ENCODE assay signal across 7 cellular contexts in the genomic region with DNA sequence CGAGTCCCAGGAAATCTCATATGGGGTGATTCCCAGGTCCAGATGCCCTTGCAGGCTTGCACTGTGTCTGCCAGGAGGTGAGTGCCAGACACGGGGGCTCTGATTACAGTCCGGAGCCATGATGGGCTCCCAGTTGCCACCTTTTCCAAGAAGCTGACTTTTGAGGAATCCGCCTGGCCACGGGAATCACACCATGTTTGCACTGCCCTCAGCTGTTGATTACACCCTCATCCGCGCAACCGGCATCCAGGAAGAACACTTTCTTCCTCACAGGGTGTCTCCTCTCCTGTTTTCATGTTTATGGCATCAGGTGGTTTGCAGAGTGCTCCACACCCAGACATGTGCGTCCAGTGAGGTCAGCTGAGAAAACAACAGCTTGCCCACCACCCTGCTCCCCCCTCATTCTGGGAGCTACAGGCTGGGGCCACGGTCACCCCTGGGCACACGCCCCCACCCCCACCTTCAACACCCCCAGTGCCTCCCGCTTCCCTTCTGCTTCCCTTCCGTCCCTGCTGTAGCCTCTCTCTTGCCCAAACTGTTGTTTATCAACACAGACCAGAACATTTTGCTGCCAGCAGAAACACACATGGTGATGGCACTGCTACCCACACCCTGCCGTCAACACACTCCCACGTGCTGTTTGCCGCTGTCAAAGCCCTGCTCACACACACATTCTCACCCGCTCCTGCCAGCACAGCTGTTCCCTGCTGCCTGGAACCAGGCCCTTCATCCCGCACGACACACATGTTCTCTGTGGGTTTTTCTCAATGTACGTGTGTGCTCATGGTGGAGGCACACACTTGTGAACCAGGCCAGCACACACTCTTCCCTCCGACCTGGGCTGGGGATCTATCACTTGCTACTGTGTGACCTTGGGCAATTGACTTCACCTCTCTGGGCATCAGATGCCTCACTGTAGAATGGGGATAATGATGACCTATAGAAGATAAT. TPM values are rescaled to one million over a fixed set of nuclear protein-coding genes. Genes with fewer than 3 reads are reported as not detected.
DNase-seq lines count a peak whose midpoint lies in the region; ATAC-seq, FAIRE-seq and TF ChIP-seq lines count a peak whose summit lies in the region.

No MANE protein-coding gene starts in this region.

- peaks cover 41% of the 10 kb centered on the region for H3K4me1 ChIP-seq in keratinocyte (ENCODE audit: control insufficient read depth, extremely low read depth, insufficient read depth, low read length)

- H3K27me3 Mint-ChIP-seq in activated naive CD8-positive, alpha-beta T cell treated with anti-CD3 and anti-CD28 coated beads, Interleukin-2, amount 10 ng/mL, durations not matched to agents 7 days and 5 days: no peaks in the 10 kb centered on the region

- no peak overlapping the region for H2AFZ ChIP-seq in keratinocyte (ENCODE audit: control insufficient read depth, low read length)

- DNase-seq in Kasumi-1 (lab: John Stamatoyannopoulos, UW) (peak; percentile 30 to 34), keratinocyte (ENCODE audit: low read depth, low spot score) (no peak)
- DNase-seq in activated naive CD8-positive, alpha-beta T cell treated with anti-CD3 and anti-CD28 coated beads, Interleukin-2, amount 10 ng/mL, durations not matched to agents 7 days and 5 days: no peak
- DNase-seq in stimulated activated effector memory CD8-positive, alpha-beta T cell treated with anti-CD3 and anti-CD28 coated beads, Interleukin-12 subunit alpha, Interleukin-12 subunit beta, amount 100 ng/mL, for 72 hours (ENCODE audit: low spot score in 2 of 2): no peak

- H3K27me3 ChIP-seq in keratinocyte (ENCODE audit: control insufficient read depth, extremely low read depth, insufficient read depth, low read length): no peaks in the 10 kb centered on the region

- H3K36me3 ChIP-seq in keratinocyte (ENCODE audit: control insufficient read depth in 2 of 2, extremely low read depth in 1 of 2, insufficient read depth in 2 of 2, low read length in 2 of 2): no peaks in the 10 kb centered on the region

- dilution Hi-C loops in keratinocyte (cut with MboI; ENCODE audit: extremely low pct_ligation_motif_present, low sequenced_read_pairs): no loop called here

- no peak overlapping the region for H3K4me3 ChIP-seq in keratinocyte (ENCODE audit: control insufficient read depth in 2 of 3, extremely low read depth in 1 of 3, insufficient read depth in 2 of 3, low read depth in 1 of 3, low read length in 3 of 3)

- H3K27ac Mint-ChIP-seq in activated naive CD8-positive, alpha-beta T cell treated with anti-CD3 and anti-CD28 coated beads, Interleukin-2, amount 10 ng/mL, durations not matched to agents 7 days and 5 days: peak overlapping the region; percentile 88
- H3K27ac Mint-ChIP-seq in stimulated activated effector memory CD8-positive, alpha-beta T cell treated with anti-CD3 and anti-CD28 coated beads, Interleukin-12 subunit alpha, Interleukin-12 subunit beta, amount 100 ng/mL, for 72 hours: peak overlapping the region; percentile 88

- peak overlapping the region; percentile 42 for H3K9ac ChIP-seq in keratinocyte (ENCODE audit: control insufficient read depth, extremely low read depth, insufficient read depth, low read length)

- H3K9me3 ChIP-seq in keratinocyte (ENCODE audit: control insufficient read depth, low read depth, low read length): no peaks in the 10 kb centered on the region

- H3K4me1 Mint-ChIP-seq in activated naive CD8-positive, alpha-beta T cell treated with anti-CD3 and anti-CD28 coated beads, Interleukin-2, amount 10 ng/mL, durations not matched to agents 7 days and 5 days: peaks cover 52% of the 10 kb centered on the region
- H3K4me1 Mint-ChIP-seq in stimulated activated effector memory CD8-positive, alpha-beta T cell treated with anti-CD3 and anti-CD28 coated beads, Interleukin-12 subunit alpha, Interleukin-12 subunit beta, amount 100 ng/mL, for 72 hours: peaks cover 52% of the 10 kb centered on the region

- ATAC-seq in activated naive CD8-positive, alpha-beta T cell treated with anti-CD3 and anti-CD28 coated beads, Interleukin-2, amount 10 ng/mL, durations not matched to agents 7 days and 5 days (ENCODE audit: low read depth): no peak
- ATAC-seq in stimulated activated effector memory CD8-positive, alpha-beta T cell treated with anti-CD3 and anti-CD28 coated beads, Interleukin-12 subunit alpha, Interleukin-12 subunit beta, amount 100 ng/mL, for 72 hours: no peak
- ATAC-seq in HG03135 (IDR thresholded peaks at IDR 0.05; ENCODE audit: unreplicated experiment) (no peak), HG02763 (IDR thresholded peaks at IDR 0.05; ENCODE audit: unreplicated experiment) (no peak)
- no peak for ATAC-seq in activated CD4-positive, CD25-positive, alpha-beta regulatory T cell treated with anti-CD3 and anti-CD28 coated beads, Interleukin-2, amount 50 U/mL, for 24 hours

- no peak for FAIRE-seq in keratinocyte (lab: Jason Lieb, UNC)

- no peak overlapping the region for H3K27ac ChIP-seq in keratinocyte (ENCODE audit: control insufficient read depth, insufficient read depth, low read length)

- H3K9me3 Mint-ChIP-seq in activated naive CD8-positive, alpha-beta T cell treated with anti-CD3 and anti-CD28 coated beads, Interleukin-2, amount 10 ng/mL, durations not matched to agents 7 days and 5 days: no peaks in the 10 kb centered on the region
- no peaks in the 10 kb centered on the region for H3K9me3 Mint-ChIP-seq in stimulated activated effector memory CD8-positive, alpha-beta T cell treated with anti-CD3 and anti-CD28 coated beads, Interleukin-12 subunit alpha, Interleukin-12 subunit beta, amount 100 ng/mL, for 72 hours

- no peak overlapping the region for H3K4me3 Mint-ChIP-seq in activated naive CD8-positive, alpha-beta T cell treated with anti-CD3 and anti-CD28 coated beads, Interleukin-2, amount 10 ng/mL, durations not matched to agents 7 days and 5 days
- no peak overlapping the region for H3K4me3 Mint-ChIP-seq in stimulated activated effector memory CD8-positive, alpha-beta T cell treated with anti-CD3 and anti-CD28 coated beads, Interleukin-12 subunit alpha, Interleukin-12 subunit beta, amount 100 ng/mL, for 72 hours

- POLR2A ChIA-PET in activated naive CD8-positive, alpha-beta T cell treated with anti-CD3 and anti-CD28 coated beads, Interleukin-2, amount 10 ng/mL, durations not matched to agents 7 days and 5 days (lab: Charles Lee): interaction anchor here (32.2 to 53.3 kb wide), 2 partner anchors 12 to 14 kb away, joined by 1812 read pairs; partner anchors contain the start of gene DDIT4

- no peaks in the 10 kb centered on the region for H4K20me1 ChIP-seq in keratinocyte (ENCODE audit: control insufficient read depth, extremely low read depth, insufficient read depth, low read length)

- peak overlapping the region; percentile 31 for H3K4me2 ChIP-seq in keratinocyte (ENCODE audit: control insufficient read depth, extremely low read depth, insufficient read depth, low read depth, low read length)

- TF ChIP-seq CTCF in keratinocyte (optimal IDR thresholded peaks at IDR 0.05 in 1 of 3, IDR thresholded peaks at IDR 0.05 in 1 of 3, conservative IDR thresholded peaks at IDR 0.05 in 1 of 3; ENCODE audit: extremely low read depth in 1 of 3, insufficient read depth in 2 of 3, low read length in 3 of 3): no peak

- H3K9me1 ChIP-seq in keratinocyte (ENCODE audit: control insufficient read depth, extremely low read depth, insufficient read depth, low read length): no peaks in the 10 kb centered on the region

- H3K79me2 ChIP-seq in keratinocyte (ENCODE audit: control insufficient read depth, insufficient read depth, low read length): no peaks in the 10 kb centered on the region

- no peaks in the 10 kb centered on the region for H3K36me3 Mint-ChIP-seq in activated naive CD8-positive, alpha-beta T cell treated with anti-CD3 and anti-CD28 coated beads, Interleukin-2, amount 10 ng/mL, durations not matched to agents 7 days and 5 days
- peaks cover 12% of the 10 kb centered on the region for H3K36me3 Mint-ChIP-seq in stimulated activated effector memory CD8-positive, alpha-beta T cell treated with anti-CD3 and anti-CD28 coated beads, Interleukin-12 subunit alpha, Interleukin-12 subunit beta, amount 100 ng/mL, for 72 hours

RNA-seq across cellular contexts. Expression of gene DDIT4, which starts 35.8 kb away (rescaled TPM):
- total RNA-seq in activated naive CD8-positive, alpha-beta T cell treated with anti-CD3 and anti-CD28 coated beads, Interleukin-2, amount 10 ng/mL, durations not matched to agents 7 days and 5 days: 100 to 1,000 TPM; 150 to 159 TPM
- polyA plus RNA-seq in keratinocyte: 153 to 289 TPM (median 248 TPM) in 3 replicates
- 227 TPM for polyA plus RNA-seq in keratinocyte (2011; ENCODE audit: low read depth)
- polyA plus RNA-seq in keratinocyte (2011; cell fraction: cytosol; rRNA removed): 88.3 and 149 TPM in 2 replicates
- polyA plus RNA-seq in keratinocyte (2011; cell fraction: nucleus; rRNA removed): 237 and 241 TPM in 2 replicates
- polyA plus RNA-seq in keratinocyte (2012; ENCODE audit: low replicate concordance): 409 and 466 TPM in 2 replicates
- polyA minus RNA-seq in keratinocyte: 214 to 285 TPM (median 225 TPM) in 3 replicates
- 466 TPM for polyA minus RNA-seq in keratinocyte (2011; cell fraction: cytosol; rRNA and poly(A)+ RNA removed)
- 259 and 281 TPM in 2 replicates for polyA minus RNA-seq in keratinocyte (2011; cell fraction: nucleus; rRNA and poly(A)+ RNA removed)

RNA-seq across cellular contexts. Expression of gene DNAJB12, which starts 45.2 kb away (rescaled TPM):
- 10 to 100 TPM; 24.3 to 26.5 TPM for total RNA-seq in activated naive CD8-positive, alpha-beta T cell treated with anti-CD3 and anti-CD28 coated beads, Interleukin-2, amount 10 ng/mL, durations not matched to agents 7 days and 5 days
- polyA plus RNA-seq in keratinocyte: 11.5 to 19.3 TPM (median 12.0 TPM) in 3 replicates
- 14.8 TPM for polyA plus RNA-seq in keratinocyte (2011; ENCODE audit: low read depth)
- polyA plus RNA-seq in keratinocyte (2011; cell fraction: cytosol; rRNA removed): 11.5 and 14.9 TPM in 2 replicates
- polyA plus RNA-seq in keratinocyte (2011; cell fraction: nucleus; rRNA removed): 32.1 and 39.9 TPM in 2 replicates
- polyA plus RNA-seq in keratinocyte (2012; ENCODE audit: low replicate concordance): 16.2 and 23.3 TPM in 2 replicates
- 11.2 to 31.7 TPM (median 11.8 TPM) in 3 replicates for polyA minus RNA-seq in keratinocyte
- 12.5 TPM for polyA minus RNA-seq in keratinocyte (2011; cell fraction: cytosol; rRNA and poly(A)+ RNA removed)
- polyA minus RNA-seq in keratinocyte (2011; cell fraction: nucleus; rRNA and poly(A)+ RNA removed): 19.3 and 20.3 TPM in 2 replicates

Comparison
In these comparisons a context has a peak if more than half of its experiments do, and no peak if none do; other contexts are left out.
1. DNase-seq: peak in Kasumi-1 (2 of 2); none in activated naive CD8-positive, alpha-beta T cell treated with anti-CD3 and anti-CD28 coated beads, Interleukin-2, amount 10 ng/mL, durations not matched to agents 7 days and 5 days (single experiment), keratinocyte (single experiment) and stimulated activated effector memory CD8-positive, alpha-beta T cell treated with anti-CD3 and anti-CD28 coated beads, Interleukin-12 subunit alpha, Interleukin-12 subunit beta, amount 100 ng/mL, for 72 hours (0 of 2).